In genomic region chr19:55603115-55603514, GRCh38 we compare ENCODE assay signal across 13 cellular contexts. TPM values are rescaled to one million over a fixed set of nuclear protein-coding genes. Genes with fewer than 3 reads are reported as not detected.
DNase-seq lines count a peak whose midpoint lies in the region; ATAC-seq, FAIRE-seq and TF ChIP-seq lines count a peak whose summit lies in the region.
"Had no signal": no experiment of that assay in that cellular context is flagged by ENCODE, and none has a peak within 500 bp of the region (broad histone marks: within the 10 kb centered on the region; RNA-seq: fewer than 3 reads in every experiment).

No MANE protein-coding gene starts in this region.

- peaks cover 3% of the 10 kb centered on the region for H3K27me3 Mint-ChIP-seq in activated CD4-positive, alpha-beta T cell treated with anti-CD3 and anti-CD28 coated beads, Interleukin-2, amount 10 ng/mL, durations not matched to agents 24 days and 14 days
- no peaks in the 10 kb centered on the region for H3K27me3 Mint-ChIP-seq in nephron (ENCODE audit: low read depth)

- BruUV-seq in K562 (replicated peaks; lab: Mats Ljungman, UMichigan): no TSS peak

- H3K4me1 ChIP-seq in HEK293 (ENCODE audit: control insufficient read depth, insufficient read depth, low read length) (peaks cover 8% of the 10 kb centered on the region; the same call in 1 of the 2 replicates), K562 (replicated peaks in 1 of 2; ENCODE audit: control insufficient read depth in 2 of 2, insufficient read depth in 2 of 2, low read length in 2 of 2) (peaks cover 32 to 44% of the 10 kb centered on the region in 2 experiments), sigmoid colon (peaks cover 0 to 44% (median 37%) of the 10 kb centered on the region in 4 donors)

- H3K9me3 ChIP-seq in HEK293 (ENCODE audit: control insufficient read depth, insufficient read depth, low read depth, low read length): no peaks in the 10 kb centered on the region
- 0 out of 2 replicates have a peak, but pooled peaks cover 2% of the 10 kb centered on the region for H3K9me3 ChIP-seq in K562 (replicated peaks; ENCODE audit: control insufficient read depth, insufficient read depth, low read depth, low read length)
- H3K9me3 ChIP-seq in sigmoid colon: no peaks in the 10 kb centered on the region
- H3K9me3 ChIP-seq: A549 had no signal

- H2AFZ ChIP-seq in K562 (ENCODE audit: low read depth, low read length): no peak overlapping the region

- in situ Hi-C loops in K562 (cut with MboI): no loop called here

- peaks cover 35% of the 10 kb centered on the region for H3K79me2 ChIP-seq in K562 (ENCODE audit: control insufficient read depth, insufficient read depth, low read length)

- TF ChIP-seq CTCF in HEK293 (tag by site-specific recombination; IDR thresholded peaks at IDR 0.05) (no peak), K562 (IDR thresholded peaks at IDR 0.05 in 2 of 3, conservative IDR thresholded peaks at IDR 0.05 in 1 of 3; ENCODE audit: insufficient read depth in 2 of 3, low read depth in 1 of 3, low read length in 3 of 3) (no peak), nephron (IDR thresholded peaks at IDR 0.05; ENCODE audit: unreplicated experiment in 3 of 3) (no peak), sigmoid colon (IDR thresholded peaks at IDR 0.05) (no peak)

- no peak overlapping the region for H3K9ac ChIP-seq in K562 (ENCODE audit: insufficient read depth in 1 of 2, low read depth in 2 of 2, low read length in 2 of 2)

- POLR2A ChIA-PET in HEK293 (lab: Yijun Ruan, JAX) (interaction anchor here (4.5 kb wide), 1 partner anchor 18 kb away, joined by 75 read pairs; the partner anchor contains the start of gene ZNF784), K562 (lab: Yijun Ruan, JAX) (no interaction called here)

- H3K27me3 ChIP-seq in K562 (ENCODE audit: control insufficient read depth in 2 of 2, insufficient read depth in 2 of 2, low read length in 2 of 2): no peaks in the 10 kb centered on the region
- H3K27me3 ChIP-seq in sigmoid colon: no peaks in the 10 kb centered on the region

- intact Hi-C loops in activated CD4-positive, alpha-beta T cell treated with anti-CD3 and anti-CD28 coated beads, Interleukin-2, amount 10 ng/mL, durations not matched to agents 24 days and 14 days (cut with micrococcal nuclease): no loop called here
- intact Hi-C loops in K562 (cut with micrococcal nuclease): no loop called here
- intact Hi-C loops in sigmoid colon (cut with DNase I): no loop called here

- H3K9me1 ChIP-seq in K562 (ENCODE audit: control insufficient read depth, insufficient read depth, low read length): no peaks in the 10 kb centered on the region

- peaks cover 29% of the 10 kb centered on the region for H3K36me3 Mint-ChIP-seq in activated CD4-positive, alpha-beta T cell treated with anti-CD3 and anti-CD28 coated beads, Interleukin-2, amount 10 ng/mL, durations not matched to agents 24 days and 14 days (ENCODE audit: low read depth)
- peaks cover 19% of the 10 kb centered on the region for H3K36me3 Mint-ChIP-seq in nephron (ENCODE audit: low read depth)

- FAIRE-seq in K562 (lab: Jason Lieb, UNC): no peak
- FAIRE-seq: A549, G401.6 had no signal

- DNase-seq in activated CD4-positive, alpha-beta T cell treated with anti-CD3 and anti-CD28 coated beads, Interleukin-2, amount 10 ng/mL, durations not matched to agents 24 days and 14 days: no peak
- no peak for DNase-seq in activated CD4-positive, alpha-beta T cell treated with anti-CD3 and anti-CD28 coated beads, Interleukin-2, amount 50 U/mL, for 1 hour
- DNase-seq in K562 (ENCODE audit: extremely low read depth in 1 of 4, low spot score in 3 of 4): no peak
- DNase-seq in sigmoid colon: no peak
- DNase-seq in SHP77 (lab: John Stamatoyannopoulos, UW): no peak
- DNase-seq in central memory CD4-positive, alpha-beta T cell: no peak
- DNase-seq: activated CD4-positive, CD25-positive, alpha-beta regulatory T cell; activated T-cell treated with anti-CD3 and anti-CD28 coated beads, Interleukin-2, amount 50 U/mL, for 1 hour; NCI-H1694 treated with DMSO at 0.1 percent for 48 hours had no signal

- CTCF ChIA-PET in HEK293 (lab: Yijun Ruan, JAX) (no interaction called here), K562 (lab: Yijun Ruan, JAX; ENCODE audit: low intra/inter-chr PET ratio) (no interaction called here)

- peak overlapping the region; percentile 39 for H3K4me2 ChIP-seq in K562 (ENCODE audit: insufficient read depth, low read length)
- H3K4me2 ChIP-seq: A549 had no signal

- H3K9me3 Mint-ChIP-seq in activated CD4-positive, alpha-beta T cell treated with anti-CD3 and anti-CD28 coated beads, Interleukin-2, amount 10 ng/mL, durations not matched to agents 24 days and 14 days: peaks cover 3% of the 10 kb centered on the region
- H3K9me3 Mint-ChIP-seq in nephron: no peaks in the 10 kb centered on the region

- TF ChIP-seq EP300 in K562 (IDR thresholded peaks at IDR 0.05; ENCODE audit: low read length): no peak
- no peak for TF ChIP-seq EP300 in sigmoid colon (IDR thresholded peaks at IDR 0.05)

- peak overlapping the region; percentile 5; the same call in 1 of the 2 replicates for H3K27ac ChIP-seq in HEK293 (ENCODE audit: extremely low read depth, low read depth, low read length)
- H3K27ac ChIP-seq in K562 (ENCODE audit: extremely low read depth, low read depth, low read length): peak overlapping the region; percentile 17
- peak overlapping the region in 1 of 4 donors; percentile 95 for H3K27ac ChIP-seq in sigmoid colon

- H4K20me1 ChIP-seq in K562 (replicated peaks; ENCODE audit: control insufficient read depth, insufficient read depth, low read length): no peaks in the 10 kb centered on the region

- no peak for TF ChIP-seq RAD21 in K562 (CRISPR knock-in tag; conservative IDR thresholded peaks at IDR 0.05 in 1 of 2, IDR thresholded peaks at IDR 0.05 in 1 of 2)

- peaks cover 7 to 12% of the 10 kb centered on the region in 2 experiments; a peak in 2 of 3 replicates for H3K36me3 ChIP-seq in HEK293 (ENCODE audit: control insufficient read depth in 2 of 2, insufficient read depth in 1 of 2, low read length in 2 of 2)
- peaks cover 7% of the 10 kb centered on the region; the same call in 2 of the 3 replicates for H3K36me3 ChIP-seq in K562 (ENCODE audit: control insufficient read depth, insufficient read depth, low read length)
- peaks cover 0 to 3% (median 0%) of the 10 kb centered on the region in 4 donors for H3K36me3 ChIP-seq in sigmoid colon

- peak overlapping the region; percentile 61 for H3K4me3 Mint-ChIP-seq in activated CD4-positive, alpha-beta T cell treated with anti-CD3 and anti-CD28 coated beads, Interleukin-2, amount 10 ng/mL, durations not matched to agents 24 days and 14 days
- peak overlapping the region; percentile 64 to 75 (median 72) for H3K4me3 Mint-ChIP-seq in nephron

- ATAC-seq in K562: no peak
- ATAC-seq: A549 had no signal

- H3K4me3 ChIP-seq in HEK293 (ENCODE audit: low read depth, low read length) (no peak overlapping the region), K562 (no peak overlapping the region), sigmoid colon (no peak overlapping the region)
- H3K4me3 ChIP-seq: A549 had no signal

- TF ChIP-seq POLR2A in K562 (conservative IDR thresholded peaks at IDR 0.05): no peak
- no peak for TF ChIP-seq POLR2A in sigmoid colon (IDR thresholded peaks at IDR 0.05)

- 83% methylated on average over 19 of the region's 21 CpGs for WGBS in K562 (ENCODE audit: insufficient coverage, low coverage, missing lambda C conversion rate)
- 92 to 94% methylated on average over 21 of the region's 21 CpGs for WGBS in sigmoid colon, 2 donors

- H3K27ac Mint-ChIP-seq in activated CD4-positive, alpha-beta T cell treated with anti-CD3 and anti-CD28 coated beads, Interleukin-2, amount 10 ng/mL, durations not matched to agents 24 days and 14 days: no peak overlapping the region
- H3K27ac Mint-ChIP-seq in nephron: peak overlapping the region; percentile 85 to 96 (median 86)

- H3K4me1 Mint-ChIP-seq in activated CD4-positive, alpha-beta T cell treated with anti-CD3 and anti-CD28 coated beads, Interleukin-2, amount 10 ng/mL, durations not matched to agents 24 days and 14 days: peaks cover 48% of the 10 kb centered on the region
- peaks cover 28% of the 10 kb centered on the region for H3K4me1 Mint-ChIP-seq in nephron

RNA-seq across cellular contexts. Expression of gene ZNF865, which starts 2.3 kb away (rescaled TPM):
- 12.2 and 12.5 TPM in 2 replicates for total RNA-seq in activated CD4-positive, alpha-beta T cell treated with anti-CD3 and anti-CD28 coated beads, Interleukin-2, amount 10 ng/mL, durations not matched to agents 24 days and 14 days
- 2.2 and 8.0 TPM in 2 replicates for total RNA-seq in K562 (2011; cell fraction: chromatin; rRNA removed; ENCODE audit: low replicate concordance)
- 8.0 and 10.0 TPM in 2 replicates for total RNA-seq in K562 (2011; cell fraction: nucleolus; rRNA removed)
- 4.9 and 5.2 TPM in 2 replicates for total RNA-seq in K562 (2011; cell fraction: nucleoplasm; rRNA removed)
- total RNA-seq in K562 (2014; rRNA removed) (1.6 and 2.3 TPM in 2 replicates), K562 (2014; rRNA removed; fragmentation: Illumina TruSeq; extraction: Trizol) (0.29 and 0.40 TPM in 2 replicates), K562 (2015; rRNA removed; fragmentation: Illumina TruSeq; extraction: Trizol) (1.4 and 1.5 TPM in 2 replicates), K562 (2021) (18.6 and 18.8 TPM in 2 replicates), sigmoid colon (1 to 10 TPM; 2.3 to 8.6 (median 3.4) TPM)
- polyA plus RNA-seq in K562 (2011; rRNA removed) (1.2 and 1.5 TPM in 2 replicates), K562 (2014; fragmentation: Illumina TruSeq; extraction: Trizol) (1.8 and 2.3 TPM in 2 replicates), K562 (2014; fragmentation: Nextera tagmentation; extraction: Ambion mirVana) (not detected), K562 (2014; rRNA removed) (6.7 and 6.9 TPM in 2 replicates), sigmoid colon (1 to 10 TPM; 2.4 to 9.3 (median 3.0) TPM)
- polyA plus RNA-seq in K562 (2011; cell fraction: cytosol; rRNA removed): 2.0 and 9.6 TPM in 2 replicates
- polyA plus RNA-seq in K562 (2011; cell fraction: nucleus; rRNA removed): 1.6 and 4.8 TPM in 2 replicates
- 6.0 and 10.0 TPM in 2 replicates for polyA plus RNA-seq in K562 (2012)
- polyA minus RNA-seq in K562 (2011; rRNA and poly(A)+ RNA removed): 0.24 and 0.60 TPM in 2 replicates
- polyA minus RNA-seq in K562 (2011; cell fraction: cytosol; rRNA and poly(A)+ RNA removed): 7.3 and 9.8 TPM in 2 replicates
- polyA minus RNA-seq in K562 (2011; cell fraction: nucleus; rRNA and poly(A)+ RNA removed): 1.1 and 1.5 TPM in 2 replicates

RNA-seq across cellular contexts. Expression of gene ZNF524, which starts 3.0 kb away (rescaled TPM):
- 17.8 and 19.0 TPM in 2 replicates for total RNA-seq in activated CD4-positive, alpha-beta T cell treated with anti-CD3 and anti-CD28 coated beads, Interleukin-2, amount 10 ng/mL, durations not matched to agents 24 days and 14 days
- 3.2 and 12.0 TPM in 2 replicates for total RNA-seq in K562 (2011; cell fraction: chromatin; rRNA removed; ENCODE audit: low replicate concordance)
- total RNA-seq in K562 (2011; cell fraction: nucleolus; rRNA removed): 12.4 and 13.0 TPM in 2 replicates
- 7.3 and 7.5 TPM in 2 replicates for total RNA-seq in K562 (2011; cell fraction: nucleoplasm; rRNA removed)
- 14.7 and 23.6 TPM in 2 replicates for total RNA-seq in K562 (2014; rRNA removed)
- total RNA-seq in K562 (2014; rRNA removed; fragmentation: Illumina TruSeq; extraction: Trizol): 0.55 and 1.2 TPM in 2 replicates
- total RNA-seq in K562 (2015; rRNA removed; fragmentation: Illumina TruSeq; extraction: Trizol): 5.6 and 6.4 TPM in 2 replicates
- 15.6 and 16.7 TPM in 2 replicates for total RNA-seq in K562 (2021)
- 2.9 and 3.7 TPM in 2 replicates for polyA plus RNA-seq in K562 (2011; rRNA removed)
- 6.8 and 21.8 TPM in 2 replicates for polyA plus RNA-seq in K562 (2011; cell fraction: cytosol; rRNA removed)
- polyA plus RNA-seq in K562 (2011; cell fraction: nucleus; rRNA removed): 9.0 and 14.1 TPM in 2 replicates
- 7.6 and 20.4 TPM in 2 replicates for polyA plus RNA-seq in K562 (2012)
- 1.4 and 5.4 TPM in 2 replicates for polyA plus RNA-seq in K562 (2014; fragmentation: Illumina TruSeq; extraction: Trizol)
- polyA plus RNA-seq in K562 (2014; fragmentation: Nextera tagmentation; extraction: Ambion mirVana): under 1 TPM; 0.08 to 0.10 TPM
- polyA plus RNA-seq in K562 (2014; rRNA removed): 13.1 and 14.4 TPM in 2 replicates
- polyA minus RNA-seq in K562 (2011; rRNA and poly(A)+ RNA removed): 0.30 and 0.67 TPM in 2 replicates
- 5.1 and 7.1 TPM in 2 replicates for polyA minus RNA-seq in K562 (2011; cell fraction: cytosol; rRNA and poly(A)+ RNA removed)
- 5.9 and 6.3 TPM in 2 replicates for polyA minus RNA-seq in K562 (2011; cell fraction: nucleus; rRNA and poly(A)+ RNA removed)
- 10 to 100 TPM; 24.5 to 37.1 (median 31.3) TPM for total RNA-seq in sigmoid colon
- polyA plus RNA-seq in sigmoid colon: 10 to 100 TPM; 44.1 to 49.2 (median 45.5) TPM

RNA-seq across cellular contexts. Expression of gene FIZ1, which starts 3.8 kb away (rescaled TPM):
- total RNA-seq in activated CD4-positive, alpha-beta T cell treated with anti-CD3 and anti-CD28 coated beads, Interleukin-2, amount 10 ng/mL, durations not matched to agents 24 days and 14 days: 20.4 and 21.4 TPM in 2 replicates
- total RNA-seq in K562 (2011; cell fraction: chromatin; rRNA removed; ENCODE audit: low replicate concordance): 4.3 and 8.7 TPM in 2 replicates
- total RNA-seq in K562 (2011; cell fraction: nucleolus; rRNA removed): 5.7 and 6.8 TPM in 2 replicates
- 6.9 and 7.8 TPM in 2 replicates for total RNA-seq in K562 (2011; cell fraction: nucleoplasm; rRNA removed)
- total RNA-seq in K562 (2014; rRNA removed): 5.9 and 7.3 TPM in 2 replicates
- total RNA-seq in K562 (2014; rRNA removed; fragmentation: Illumina TruSeq; extraction: Trizol): 2.3 and 3.2 TPM in 2 replicates
- 4.7 and 5.5 TPM in 2 replicates for total RNA-seq in K562 (2015; rRNA removed; fragmentation: Illumina TruSeq; extraction: Trizol)
- 14.4 and 17.5 TPM in 2 replicates for total RNA-seq in K562 (2021)
- 3.8 and 4.7 TPM in 2 replicates for polyA plus RNA-seq in K562 (2011; rRNA removed)
- 3.5 and 7.4 TPM in 2 replicates for polyA plus RNA-seq in K562 (2011; cell fraction: cytosol; rRNA removed)
- 7.6 and 10.7 TPM in 2 replicates for polyA plus RNA-seq in K562 (2011; cell fraction: nucleus; rRNA removed)
- 10.6 and 12.2 TPM in 2 replicates for polyA plus RNA-seq in K562 (2012)
- 8.7 TPM in 2 replicates for polyA plus RNA-seq in K562 (2014; fragmentation: Illumina TruSeq; extraction: Trizol)
- polyA plus RNA-seq in K562 (2014; fragmentation: Nextera tagmentation; extraction: Ambion mirVana): under 1 TPM; 0.79 to 0.81 TPM
- 5.7 and 5.8 TPM in 2 replicates for polyA plus RNA-seq in K562 (2014; rRNA removed)
- polyA minus RNA-seq in K562 (2011; rRNA and poly(A)+ RNA removed): 2.1 and 3.1 TPM in 2 replicates
- polyA minus RNA-seq in K562 (2011; cell fraction: cytosol; rRNA and poly(A)+ RNA removed): 5.5 and 6.6 TPM in 2 replicates
- polyA minus RNA-seq in K562 (2011; cell fraction: nucleus; rRNA and poly(A)+ RNA removed): 2.8 and 3.4 TPM in 2 replicates
- 1 to 10 TPM; 3.5 to 9.6 (median 9.1) TPM for total RNA-seq in sigmoid colon
- 1 to 10 TPM; 5.3 to 9.0 (median 7.2) TPM for polyA plus RNA-seq in sigmoid colon

RNA-seq across cellular contexts. Expression of gene ZNF784, which starts 21.3 kb away (rescaled TPM):
- 3.6 and 3.7 TPM in 2 replicates for total RNA-seq in activated CD4-positive, alpha-beta T cell treated with anti-CD3 and anti-CD28 coated beads, Interleukin-2, amount 10 ng/mL, durations not matched to agents 24 days and 14 days
- total RNA-seq in K562 (2011; cell fraction: chromatin; rRNA removed; ENCODE audit: low replicate concordance): 6.3 and 14.3 TPM in 2 replicates
- total RNA-seq in K562 (2011; cell fraction: nucleolus; rRNA removed): 10.0 and 12.5 TPM in 2 replicates
- 7.7 and 9.6 TPM in 2 replicates for total RNA-seq in K562 (2011; cell fraction: nucleoplasm; rRNA removed)
- 2.0 and 3.8 TPM in 2 replicates for total RNA-seq in K562 (2014; rRNA removed)
- total RNA-seq in K562 (2014; rRNA removed; fragmentation: Illumina TruSeq; extraction: Trizol): 1.6 TPM in 2 replicates
- 2.7 and 3.2 TPM in 2 replicates for total RNA-seq in K562 (2015; rRNA removed; fragmentation: Illumina TruSeq; extraction: Trizol)
- total RNA-seq in K562 (2021): 4.6 and 6.1 TPM in 2 replicates
- 2.1 and 3.5 TPM in 2 replicates for polyA plus RNA-seq in K562 (2011; rRNA removed)
- polyA plus RNA-seq in K562 (2011; cell fraction: cytosol; rRNA removed): 2.0 and 4.3 TPM in 2 replicates
- polyA plus RNA-seq in K562 (2011; cell fraction: nucleus; rRNA removed): 11.3 and 16.1 TPM in 2 replicates
- 7.3 and 7.9 TPM in 2 replicates for polyA plus RNA-seq in K562 (2012)
- polyA plus RNA-seq in K562 (2014; fragmentation: Illumina TruSeq; extraction: Trizol): 4.1 and 5.1 TPM in 2 replicates
- polyA plus RNA-seq in K562 (2014; fragmentation: Nextera tagmentation; extraction: Ambion mirVana): under 1 TPM; 0.14 to 0.17 TPM
- 4.1 and 4.4 TPM in 2 replicates for polyA plus RNA-seq in K562 (2014; rRNA removed)
- polyA minus RNA-seq in K562 (2011; rRNA and poly(A)+ RNA removed): 1.4 TPM in 2 replicates
- polyA minus RNA-seq in K562 (2011; cell fraction: cytosol; rRNA and poly(A)+ RNA removed): 1.3 and 2.6 TPM in 2 replicates
- 2.7 TPM in 2 replicates for polyA minus RNA-seq in K562 (2011; cell fraction: nucleus; rRNA and poly(A)+ RNA removed)
- 1 to 10 TPM; 2.8 to 9.1 (median 3.7) TPM for total RNA-seq in sigmoid colon
- 1 to 10 TPM; 7.2 to 8.2 (median 7.2) TPM for polyA plus RNA-seq in sigmoid colon

RNA-seq across cellular contexts. Expression of gene ZNF579, which starts 22.5 kb away (rescaled TPM):
- 9.6 and 10.4 TPM in 2 replicates for total RNA-seq in activated CD4-positive, alpha-beta T cell treated with anti-CD3 and anti-CD28 coated beads, Interleukin-2, amount 10 ng/mL, durations not matched to agents 24 days and 14 days
- 39.4 and 55.2 TPM in 2 replicates for total RNA-seq in K562 (2011; cell fraction: chromatin; rRNA removed; ENCODE audit: low replicate concordance)
- total RNA-seq in K562 (2011; cell fraction: nucleolus; rRNA removed): 10.7 TPM in 2 replicates
- 25.4 and 86.3 TPM in 2 replicates for total RNA-seq in K562 (2011; cell fraction: nucleoplasm; rRNA removed)
- total RNA-seq in K562 (2014; rRNA removed): 3.8 and 5.9 TPM in 2 replicates
- 1.0 and 1.3 TPM in 2 replicates for total RNA-seq in K562 (2014; rRNA removed; fragmentation: Illumina TruSeq; extraction: Trizol)
- total RNA-seq in K562 (2015; rRNA removed; fragmentation: Illumina TruSeq; extraction: Trizol): 1.2 and 1.3 TPM in 2 replicates
- 15.0 and 15.9 TPM in 2 replicates for total RNA-seq in K562 (2021)
- 1.6 and 3.3 TPM in 2 replicates for polyA plus RNA-seq in K562 (2011; rRNA removed)
- 3.0 and 6.5 TPM in 2 replicates for polyA plus RNA-seq in K562 (2011; cell fraction: cytosol; rRNA removed)
- polyA plus RNA-seq in K562 (2011; cell fraction: nucleus; rRNA removed): 17.0 and 20.1 TPM in 2 replicates
- polyA plus RNA-seq in K562 (2012): 6.7 and 9.7 TPM in 2 replicates
- 3.3 and 3.9 TPM in 2 replicates for polyA plus RNA-seq in K562 (2014; fragmentation: Illumina TruSeq; extraction: Trizol)
- polyA plus RNA-seq in K562 (2014; fragmentation: Nextera tagmentation; extraction: Ambion mirVana): under 1 TPM; 0.06 to 0.08 TPM
- 3.4 and 4.9 TPM in 2 replicates for polyA plus RNA-seq in K562 (2014; rRNA removed)
- 3.0 and 4.6 TPM in 2 replicates for polyA minus RNA-seq in K562 (2011; rRNA and poly(A)+ RNA removed)
- polyA minus RNA-seq in K562 (2011; cell fraction: cytosol; rRNA and poly(A)+ RNA removed): 5.6 and 7.0 TPM in 2 replicates
- polyA minus RNA-seq in K562 (2011; cell fraction: nucleus; rRNA and poly(A)+ RNA removed): 4.6 and 5.4 TPM in 2 replicates
- total RNA-seq in sigmoid colon: 1 to 10 TPM; 1.4 to 3.0 (median 2.2) TPM
- polyA plus RNA-seq in sigmoid colon: 1 to 10 TPM in 2 of 3 donors, under 1 TPM in 1; 0.69 to 4.0 (median 1.8) TPM
